35 cellular contexts compared by ENCODE assay signal in genomic region chr1:213830371-213830770, GRCh38.
"Had no signal": no experiment of that assay in that cellular context is flagged by ENCODE, and none has a peak within 500 bp of the region (broad histone marks: within the 10 kb centered on the region; RNA-seq: fewer than 3 reads in every experiment).

No MANE protein-coding gene starts in this region.

- ATAC-seq: activated CD4-positive, alpha-beta T cell treated with anti-CD3 and anti-CD28 coated beads for 36 hours; activated CD4-positive, CD25-positive, alpha-beta regulatory T cell treated with anti-CD3 and anti-CD28 coated beads, Interleukin-2, amount 50 U/mL, for 24 hours; activated CD8-positive, alpha-beta memory T cell treated with anti-CD3 and anti-CD28 coated beads, Interleukin-2, amount 10 ng/mL, durations not matched to agents 7 days and 5 days; activated CD8-positive, alpha-beta T cell treated with anti-CD3 and anti-CD28 coated beads, Interleukin-2, amount 10 ng/mL, durations not matched to agents 7 days and 5 days; activated naive CD8-positive, alpha-beta T cell treated with anti-CD3 and anti-CD28 coated beads, Interleukin-2, amount 50 U/mL, for 24 hours had no signal

- H3K36me3 ChIP-seq: ascending aorta, cardiac muscle cell had no signal

- H3K27me3 ChIP-seq: ascending aorta, cardiac muscle cell had no signal

- H3K4me3 ChIP-seq: ascending aorta, cardiac muscle cell had no signal

- H3K27ac Mint-ChIP-seq: activated CD4-positive, alpha-beta memory T cell treated with anti-CD3 and anti-CD28 coated beads, Interleukin-2, amount 10 ng/mL, durations not matched to agents 7 days and 5 days; activated CD4-positive, alpha-beta T cell treated with anti-CD3 and anti-CD28 coated beads for 36 hours; activated CD4-positive, alpha-beta T cell treated with anti-CD3 and anti-CD28 coated beads, Interleukin-2, amount 10 ng/mL, durations not matched to agents 7 days and 5 days; activated CD8-positive, alpha-beta memory T cell treated with anti-CD3 and anti-CD28 coated beads, Interleukin-2, amount 10 ng/mL, durations not matched to agents 7 days and 5 days; activated CD8-positive, alpha-beta T cell treated with anti-CD3 and anti-CD28 coated beads, Interleukin-2, amount 10 ng/mL, durations not matched to agents 7 days and 5 days; activated naive CD4-positive, alpha-beta T cell treated with anti-CD3 and anti-CD28 coated beads, Interleukin-2, amount 10 ng/mL, durations not matched to agents 7 days and 5 days; activated naive CD4-positive, alpha-beta T cell treated with anti-CD3 and anti-CD28 coated beads, Interleukin-2, amount 50 U/mL, for 24 hours; activated naive CD8-positive, alpha-beta T cell; activated naive CD8-positive, alpha-beta T cell treated with anti-CD3 and anti-CD28 coated beads, Interleukin-2, amount 10 ng/mL, durations not matched to agents 7 days and 5 days; activated naive CD8-positive, alpha-beta T cell treated with anti-CD3 and anti-CD28 coated beads, Interleukin-2, amount 50 U/mL, for 24 hours; activated T-cell treated with anti-CD3 and anti-CD28 coated beads, Interleukin-2, amount 50 U/mL, for 24 hours; activated T-helper 2 cell treated with anti-CD3 and anti-CD28 coated beads, Interferon-gamma antibody, Interleukin-2, Interleukin-4, amounts not matched to agents 10 μg/mL and 5 μg/mL and 100 μg/mL, durations not matched to agents 14 hours and 24 hours and 36 hours; brain; T-helper 1 cell treated with Interleukin-12 subunit alpha and Interleukin-12 subunit beta and Interleukin-4 antibody, amounts not matched to agents 30 μg/mL and 1 μg/mL, for 36 hours; T-helper 2 cell treated with Interferon-gamma antibody and Interleukin-4, amounts not matched to agents 5 μg/mL and 100 μg/mL, for 36 hours had no signal

- H3K4me1 ChIP-seq: ascending aorta had no signal

- H3K36me3 Mint-ChIP-seq: activated CD8-positive, alpha-beta memory T cell treated with anti-CD3 and anti-CD28 coated beads, Interleukin-2, amount 10 ng/mL, durations not matched to agents 7 days and 5 days; activated naive CD4-positive, alpha-beta T cell treated with anti-CD3 and anti-CD28 coated beads, Interleukin-2, amount 10 ng/mL, durations not matched to agents 7 days and 5 days; activated naive CD4-positive, alpha-beta T cell treated with anti-CD3 and anti-CD28 coated beads, Interleukin-2, amount 50 U/mL, for 24 hours; activated naive CD8-positive, alpha-beta T cell; activated naive CD8-positive, alpha-beta T cell treated with anti-CD3 and anti-CD28 coated beads, Interleukin-2, amount 10 ng/mL, durations not matched to agents 7 days and 5 days; brain had no signal

- DNase-seq: activated CD4-positive, alpha-beta memory T cell treated with anti-CD3 and anti-CD28 coated beads, Interleukin-2, amount 10 ng/mL, durations not matched to agents 7 days and 5 days; activated CD4-positive, alpha-beta T cell treated with anti-CD3 and anti-CD28 coated beads for 1 hour; activated CD4-positive, alpha-beta T cell treated with anti-CD3 and anti-CD28 coated beads for 36 hours; activated CD4-positive, alpha-beta T cell treated with anti-CD3 and anti-CD28 coated beads for 48 hours; activated CD4-positive, alpha-beta T cell treated with anti-CD3 and anti-CD28 coated beads, Interleukin-2, amount 10 ng/mL, durations not matched to agents 7 days and 5 days; activated CD4-positive, alpha-beta T cell treated with anti-CD3 and anti-CD28 coated beads, Interleukin-2, amount 50 U/mL, for 48 hours; activated CD4-positive, CD25-positive, alpha-beta regulatory T cell; activated CD8-positive, alpha-beta memory T cell treated with anti-CD3 and anti-CD28 coated beads for 24 hours; activated CD8-positive, alpha-beta memory T cell treated with anti-CD3 and anti-CD28 coated beads, Interleukin-2, amount 10 ng/mL, durations not matched to agents 7 days and 5 days; activated CD8-positive, alpha-beta memory T cell treated with anti-CD3 and anti-CD28 coated beads, Interleukin-2, amount 50 U/mL, for 48 hours; activated CD8-positive, alpha-beta T cell treated with anti-CD3 and anti-CD28 coated beads, Interleukin-2, amount 10 ng/mL, durations not matched to agents 7 days and 5 days; activated effector memory CD4-positive, alpha-beta T cell treated with Interleukin-2 at 50 U/mL for 16 hours; activated gamma-delta T cell; activated naive CD4-positive, alpha-beta T cell treated with anti-CD3 and anti-CD28 coated beads, Interleukin-2, amount 10 ng/mL, durations not matched to agents 7 days and 5 days; activated naive CD4-positive, alpha-beta T cell treated with Interleukin-2 at 50 U/mL for 16 hours; activated naive CD8-positive, alpha-beta T cell treated with anti-CD3 and anti-CD28 coated beads, Interleukin-2, amount 10 ng/mL, durations not matched to agents 7 days and 5 days; activated naive CD8-positive, alpha-beta T cell treated with anti-CD3 and anti-CD28 coated beads, Interleukin-2, amount 50 U/mL, for 24 hours; activated T-cell treated with anti-CD3 and anti-CD28 coated beads, Interleukin-2, amount 50 U/mL, for 24 hours; activated T-cell treated with anti-CD3 and anti-CD28 coated beads, Interleukin-2, amount 50 U/mL, for 48 hours; amygdala; anterior cingulate cortex; central memory CD4-positive, alpha-beta T cell; T-helper 1 cell; T-helper 2 cell; T-helper 9 cell had no signal

- H3K27ac ChIP-seq: ascending aorta, cardiac muscle cell, VCaP had no signal

- H3K4me3 Mint-ChIP-seq: activated CD4-positive, alpha-beta memory T cell treated with anti-CD3 and anti-CD28 coated beads, Interleukin-2, amount 10 ng/mL, durations not matched to agents 7 days and 5 days; activated CD4-positive, alpha-beta T cell treated with anti-CD3 and anti-CD28 coated beads for 36 hours; activated CD4-positive, alpha-beta T cell treated with anti-CD3 and anti-CD28 coated beads, Interleukin-2, amount 10 ng/mL, durations not matched to agents 7 days and 5 days; activated CD8-positive, alpha-beta memory T cell treated with anti-CD3 and anti-CD28 coated beads, Interleukin-2, amount 10 ng/mL, durations not matched to agents 7 days and 5 days; activated CD8-positive, alpha-beta T cell treated with anti-CD3 and anti-CD28 coated beads, Interleukin-2, amount 10 ng/mL, durations not matched to agents 7 days and 5 days; activated naive CD4-positive, alpha-beta T cell treated with anti-CD3 and anti-CD28 coated beads, Interleukin-2, amount 10 ng/mL, durations not matched to agents 7 days and 5 days; activated naive CD4-positive, alpha-beta T cell treated with anti-CD3 and anti-CD28 coated beads, Interleukin-2, amount 50 U/mL, for 24 hours; activated naive CD8-positive, alpha-beta T cell; activated naive CD8-positive, alpha-beta T cell treated with anti-CD3 and anti-CD28 coated beads, Interleukin-2, amount 10 ng/mL, durations not matched to agents 7 days and 5 days; activated naive CD8-positive, alpha-beta T cell treated with anti-CD3 and anti-CD28 coated beads, Interleukin-2, amount 50 U/mL, for 24 hours; activated T-cell treated with anti-CD3 and anti-CD28 coated beads, Interleukin-2, amount 50 U/mL, for 24 hours; T-helper 1 cell treated with Interleukin-12 subunit alpha and Interleukin-12 subunit beta and Interleukin-4 antibody, amounts not matched to agents 30 μg/mL and 1 μg/mL, for 36 hours; T-helper 2 cell treated with Interferon-gamma antibody and Interleukin-4, amounts not matched to agents 5 μg/mL and 100 μg/mL, for 36 hours had no signal

- H3K4me1 Mint-ChIP-seq: activated CD4-positive, alpha-beta memory T cell treated with anti-CD3 and anti-CD28 coated beads, Interleukin-2, amount 10 ng/mL, durations not matched to agents 7 days and 5 days; activated CD4-positive, alpha-beta T cell treated with anti-CD3 and anti-CD28 coated beads for 36 hours; activated CD4-positive, alpha-beta T cell treated with anti-CD3 and anti-CD28 coated beads, Interleukin-2, amount 10 ng/mL, durations not matched to agents 7 days and 5 days; activated CD8-positive, alpha-beta memory T cell treated with anti-CD3 and anti-CD28 coated beads, Interleukin-2, amount 10 ng/mL, durations not matched to agents 7 days and 5 days; activated naive CD4-positive, alpha-beta T cell treated with anti-CD3 and anti-CD28 coated beads, Interleukin-2, amount 10 ng/mL, durations not matched to agents 7 days and 5 days; activated naive CD8-positive, alpha-beta T cell treated with anti-CD3 and anti-CD28 coated beads, Interleukin-2, amount 10 ng/mL, durations not matched to agents 7 days and 5 days; activated naive CD8-positive, alpha-beta T cell treated with anti-CD3 and anti-CD28 coated beads, Interleukin-2, amount 50 U/mL, for 24 hours had no signal

- H3K9me3 Mint-ChIP-seq: activated naive CD4-positive, alpha-beta T cell treated with anti-CD3 and anti-CD28 coated beads, Interleukin-2, amount 10 ng/mL, durations not matched to agents 7 days and 5 days; activated T-cell treated with anti-CD3 and anti-CD28 coated beads, Interleukin-2, amount 50 U/mL, for 24 hours; activated T-helper 2 cell treated with anti-CD3 and anti-CD28 coated beads, Interferon-gamma antibody, Interleukin-2, Interleukin-4, amounts not matched to agents 10 μg/mL and 5 μg/mL and 100 μg/mL, durations not matched to agents 14 hours and 24 hours and 36 hours; T-helper 1 cell treated with Interleukin-12 subunit alpha and Interleukin-12 subunit beta and Interleukin-4 antibody, amounts not matched to agents 30 μg/mL and 1 μg/mL, for 36 hours; T-helper 2 cell treated with Interferon-gamma antibody and Interleukin-4, amounts not matched to agents 5 μg/mL and 100 μg/mL, for 36 hours had no signal

- H3K27me3 Mint-ChIP-seq: activated CD4-positive, alpha-beta memory T cell treated with anti-CD3 and anti-CD28 coated beads, Interleukin-2, amount 10 ng/mL, durations not matched to agents 7 days and 5 days; activated CD4-positive, alpha-beta T cell treated with anti-CD3 and anti-CD28 coated beads for 36 hours; activated CD4-positive, alpha-beta T cell treated with anti-CD3 and anti-CD28 coated beads, Interleukin-2, amount 10 ng/mL, durations not matched to agents 7 days and 5 days; activated CD8-positive, alpha-beta memory T cell treated with anti-CD3 and anti-CD28 coated beads, Interleukin-2, amount 10 ng/mL, durations not matched to agents 7 days and 5 days; activated naive CD4-positive, alpha-beta T cell treated with anti-CD3 and anti-CD28 coated beads, Interleukin-2, amount 10 ng/mL, durations not matched to agents 7 days and 5 days; activated naive CD4-positive, alpha-beta T cell treated with anti-CD3 and anti-CD28 coated beads, Interleukin-2, amount 50 U/mL, for 24 hours; activated naive CD8-positive, alpha-beta T cell; activated naive CD8-positive, alpha-beta T cell treated with anti-CD3 and anti-CD28 coated beads, Interleukin-2, amount 50 U/mL, for 24 hours; activated T-cell treated with anti-CD3 and anti-CD28 coated beads, Interleukin-2, amount 50 U/mL, for 24 hours had no signal
